ENCODE assay signal across 26 cellular contexts in the genomic region with DNA sequence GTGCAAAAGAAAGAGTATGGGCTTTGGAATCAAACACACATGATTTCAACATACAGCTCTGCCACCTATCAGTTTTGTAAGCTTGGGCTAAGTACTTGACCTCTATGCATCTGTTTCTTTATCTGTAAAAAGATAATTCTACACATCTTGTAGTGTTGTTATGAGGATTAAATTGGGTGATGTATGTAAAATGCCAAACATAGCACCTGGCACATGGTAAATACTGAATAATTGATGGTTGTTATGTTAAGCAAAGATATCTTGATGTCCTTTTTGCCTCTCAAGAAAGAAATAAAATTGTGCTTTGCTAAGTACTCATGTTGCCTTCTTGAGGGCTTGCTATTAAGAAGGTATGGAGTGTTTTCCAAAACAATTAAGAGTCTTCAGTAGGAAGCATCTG. TPM values are rescaled to one million over a fixed set of nuclear protein-coding genes. Genes with fewer than 3 reads are reported as not detected.
"Had no signal": no experiment of that assay in that cellular context is flagged by ENCODE, and none has a peak within 500 bp of the region (broad histone marks: within the 10 kb centered on the region; RNA-seq: fewer than 3 reads in every experiment).

No MANE protein-coding gene starts in this region.

- DNase-seq: activated CD4-positive, alpha-beta memory T cell treated with anti-CD3 and anti-CD28 coated beads, Interleukin-2, amount 10 ng/mL, durations not matched to agents 7 days and 5 days; activated CD4-positive, alpha-beta T cell treated with anti-CD3 and anti-CD28 coated beads, Interleukin-2, amount 10 ng/mL, durations not matched to agents 24 days and 14 days; activated effector memory CD4-positive, alpha-beta T cell treated with Interleukin-2 at 50 U/mL for 16 hours; activated naive CD4-positive, alpha-beta T cell treated with anti-CD3 and anti-CD28 coated beads for 36 hours; activated T-cell treated with anti-CD3 and anti-CD28 coated beads, Interleukin-2, amount 50 U/mL, for 72 hours; anterior cingulate cortex; caudate nucleus; dorsolateral prefrontal cortex; effector memory CD8-positive, alpha-beta T cell; foreskin melanocyte; immature natural killer cell; lower lobe of right lung; naive thymus-derived CD4-positive, alpha-beta T cell; stimulated activated CD4-positive, alpha-beta T cell treated with anti-CD3 and anti-CD28 coated beads, Interleukin-12 subunit alpha, Interleukin-12 subunit beta, amount 100 ng/mL, for 4 hours; stimulated activated CD4-positive, alpha-beta T cell treated with anti-CD3 and anti-CD28 coated beads, Interleukin-4, amount 100 ng/mL, for 4 hours; substantia nigra had no signal

- H3K9me3 ChIP-seq: lower lobe of right lung, prostate gland, tibial nerve had no signal

- H3K9me3 Mint-ChIP-seq: activated CD4-positive, alpha-beta memory T cell treated with anti-CD3 and anti-CD28 coated beads, Interleukin-2, amount 10 ng/mL, durations not matched to agents 7 days and 5 days; activated CD4-positive, alpha-beta T cell treated with anti-CD3 and anti-CD28 coated beads, Interleukin-2, amount 10 ng/mL, durations not matched to agents 24 days and 14 days; activated naive CD4-positive, alpha-beta T cell treated with anti-CD3 and anti-CD28 coated beads for 36 hours; activated T-cell treated with anti-CD3 and anti-CD28 coated beads, Interleukin-2, amount 50 U/mL, for 72 hours; effector memory CD8-positive, alpha-beta T cell; immature natural killer cell; naive thymus-derived CD4-positive, alpha-beta T cell; stimulated activated naive CD8-positive, alpha-beta T cell treated with anti-CD3 and anti-CD28 coated beads, Interleukin-15, Interleukin-2, amounts not matched to agents 100 ng/mL and 50 ng/mL, for 24 hours; T-helper 2 cell treated with Interferon-gamma antibody and Interleukin-4, amounts not matched to agents 5 μg/mL and 100 μg/mL, for 36 hours had no signal

- H3K36me3 Mint-ChIP-seq: brain; immature natural killer cell; naive thymus-derived CD4-positive, alpha-beta T cell had no signal

- H3K4me3 Mint-ChIP-seq: activated CD4-positive, alpha-beta memory T cell treated with anti-CD3 and anti-CD28 coated beads, Interleukin-2, amount 10 ng/mL, durations not matched to agents 7 days and 5 days; activated naive CD4-positive, alpha-beta T cell treated with anti-CD3 and anti-CD28 coated beads for 36 hours; activated T-cell treated with anti-CD3 and anti-CD28 coated beads, Interleukin-2, amount 50 U/mL, for 72 hours; stimulated activated naive CD8-positive, alpha-beta T cell treated with anti-CD3 and anti-CD28 coated beads, Interleukin-15, Interleukin-2, amounts not matched to agents 100 ng/mL and 50 ng/mL, for 24 hours; T-helper 2 cell treated with Interferon-gamma antibody and Interleukin-4, amounts not matched to agents 5 μg/mL and 100 μg/mL, for 36 hours had no signal

- H3K27me3 Mint-ChIP-seq: brain had no signal

- H3K27ac Mint-ChIP-seq: activated CD4-positive, alpha-beta memory T cell treated with anti-CD3 and anti-CD28 coated beads, Interleukin-2, amount 10 ng/mL, durations not matched to agents 7 days and 5 days; activated CD4-positive, alpha-beta T cell treated with anti-CD3 and anti-CD28 coated beads, Interleukin-2, amount 10 ng/mL, durations not matched to agents 24 days and 14 days; activated naive CD4-positive, alpha-beta T cell treated with anti-CD3 and anti-CD28 coated beads for 36 hours; activated T-cell treated with anti-CD3 and anti-CD28 coated beads, Interleukin-2, amount 50 U/mL, for 72 hours; effector memory CD8-positive, alpha-beta T cell; immature natural killer cell; naive thymus-derived CD4-positive, alpha-beta T cell; stimulated activated naive CD8-positive, alpha-beta T cell treated with anti-CD3 and anti-CD28 coated beads, Interleukin-15, Interleukin-2, amounts not matched to agents 100 ng/mL and 50 ng/mL, for 24 hours; T-helper 2 cell treated with Interferon-gamma antibody and Interleukin-4, amounts not matched to agents 5 μg/mL and 100 μg/mL, for 36 hours had no signal

- H3K27me3 ChIP-seq: dorsolateral prefrontal cortex, hepatocyte, right atrium auricular region, tibial nerve had no signal

- H3K36me3 ChIP-seq: lower lobe of right lung, prostate gland, right atrium auricular region, tibial nerve had no signal

- H3K4me3 ChIP-seq: dorsolateral prefrontal cortex, hepatocyte, lower lobe of right lung, prostate gland, right atrium auricular region, tibial nerve had no signal

- ATAC-seq: activated CD4-positive, CD25-positive, alpha-beta regulatory T cell treated with anti-CD3 and anti-CD28 coated beads, Interleukin-2, amount 50 U/mL, for 24 hours; activated T-cell treated with anti-CD3 and anti-CD28 coated beads, Interleukin-2, amount 50 U/mL, for 72 hours; effector memory CD8-positive, alpha-beta T cell; esophagus mucosa; left lobe of liver; lower lobe of right lung; naive thymus-derived CD4-positive, alpha-beta T cell had no signal

- H3K27ac ChIP-seq: lower lobe of right lung, right atrium auricular region had no signal

RNA-seq across cellular contexts. Expression of gene CSRP2, which starts 2.3 kb away (rescaled TPM):
- total RNA-seq: naive thymus-derived CD4-positive, alpha-beta T cell had no signal
